ENCODE assay signal across 2 cellular contexts in genomic region chr14:70660967-70661871, GRCh38.
TF ChIP-seq lines count a peak whose summit lies in the region.

No MANE protein-coding gene starts in this region.

TF ChIP-seq in GM23338, 12 proteins besides CTCF, POLR2A, EP300 and RAD21 (continued from another document):
- TF ChIP-seq CREB1 (CRISPR knock-in tag; IDR thresholded peaks at IDR 0.05; ENCODE audit: low read depth) (no peak), ZNF331 (CRISPR knock-in tag; IDR thresholded peaks at IDR 0.05; ENCODE audit: low read depth) (no peak), JUNB (IDR thresholded peaks at IDR 0.05; ENCODE audit: unreplicated experiment) (no peak), ETS1 (IDR thresholded peaks at IDR 0.05) (no peak), ZNF114 (CRISPR knock-in tag; IDR thresholded peaks at IDR 0.05) (no peak), POLR2AphosphoS5 (IDR thresholded peaks at IDR 0.05; ENCODE audit: low read depth) (no peak), NANOG (IDR thresholded peaks at IDR 0.05; ENCODE audit: borderline replicate concordance) (no peak), ZNF462 (CRISPR knock-in tag; IDR thresholded peaks at IDR 0.05) (no peak), EZH2 (IDR thresholded peaks at IDR 0.05; ENCODE audit: low read depth, unreplicated experiment) (no peak), EZH2phosphoT487 (IDR thresholded peaks at IDR 0.05; ENCODE audit: unreplicated experiment) (no peak)
- TF ChIP-seq, protein P1, sequence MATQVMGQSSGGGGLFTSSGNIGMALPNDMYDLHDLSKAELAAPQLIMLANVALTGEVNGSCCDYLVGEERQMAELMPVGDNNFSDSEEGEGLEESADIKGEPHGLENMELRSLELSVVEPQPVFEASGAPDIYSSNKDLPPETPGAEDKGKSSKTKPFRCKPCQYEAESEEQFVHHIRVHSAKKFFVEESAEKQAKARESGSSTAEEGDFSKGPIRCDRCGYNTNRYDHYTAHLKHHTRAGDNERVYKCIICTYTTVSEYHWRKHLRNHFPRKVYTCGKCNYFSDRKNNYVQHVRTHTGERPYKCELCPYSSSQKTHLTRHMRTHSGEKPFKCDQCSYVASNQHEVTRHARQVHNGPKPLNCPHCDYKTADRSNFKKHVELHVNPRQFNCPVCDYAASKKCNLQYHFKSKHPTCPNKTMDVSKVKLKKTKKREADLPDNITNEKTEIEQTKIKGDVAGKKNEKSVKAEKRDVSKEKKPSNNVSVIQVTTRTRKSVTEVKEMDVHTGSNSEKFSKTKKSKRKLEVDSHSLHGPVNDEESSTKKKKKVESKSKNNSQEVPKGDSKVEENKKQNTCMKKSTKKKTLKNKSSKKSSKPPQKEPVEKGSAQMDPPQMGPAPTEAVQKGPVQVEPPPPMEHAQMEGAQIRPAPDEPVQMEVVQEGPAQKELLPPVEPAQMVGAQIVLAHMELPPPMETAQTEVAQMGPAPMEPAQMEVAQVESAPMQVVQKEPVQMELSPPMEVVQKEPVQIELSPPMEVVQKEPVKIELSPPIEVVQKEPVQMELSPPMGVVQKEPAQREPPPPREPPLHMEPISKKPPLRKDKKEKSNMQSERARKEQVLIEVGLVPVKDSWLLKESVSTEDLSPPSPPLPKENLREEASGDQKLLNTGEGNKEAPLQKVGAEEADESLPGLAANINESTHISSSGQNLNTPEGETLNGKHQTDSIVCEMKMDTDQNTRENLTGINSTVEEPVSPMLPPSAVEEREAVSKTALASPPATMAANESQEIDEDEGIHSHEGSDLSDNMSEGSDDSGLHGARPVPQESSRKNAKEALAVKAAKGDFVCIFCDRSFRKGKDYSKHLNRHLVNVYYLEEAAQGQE (IDR thresholded peaks at IDR 0.05; ENCODE audit: unreplicated experiment) = no peak

TF ChIP-seq in GM12878, 131 proteins besides CTCF, POLR2A, EP300 and RAD21 (continued from another document):
- TF ChIP-seq CEBPZ (IDR thresholded peaks at IDR 0.05; ENCODE audit: low read depth, low read length) (no peak), HDAC6 (IDR thresholded peaks at IDR 0.05; ENCODE audit: unreplicated experiment) (no peak), TCF7 (IDR thresholded peaks at IDR 0.05; ENCODE audit: borderline replicate concordance) (no peak), ZNF274 (IDR thresholded peaks at IDR 0.05; ENCODE audit: insufficient read depth, insufficient read length) (no peak), IKZF1 (conservative IDR thresholded peaks at IDR 0.05) (peak; percentile 26), SMC3 (IDR thresholded peaks at IDR 0.05; ENCODE audit: borderline replicate concordance, low read length) (peak; percentile 28; the same call in 1 of the 2 replicates), HDGF (IDR thresholded peaks at IDR 0.05) (no peak), ZNF687 (IDR thresholded peaks at IDR 0.05) (peak; percentile 52), MAX (IDR thresholded peaks at IDR 0.05; ENCODE audit: low read depth, low read length) (0 out of 2 replicates have a peak, but pooled peaks have one; percentile 47), SIX5 (IDR thresholded peaks at IDR 0.05; ENCODE audit: low read depth, low read length, severe bottlenecking) (no peak), IKZF2 (IDR thresholded peaks at IDR 0.05) (peak in 1 of 2 experiments; percentile 24; a peak in 1 of 4 replicates), GATAD2B (conservative IDR thresholded peaks at IDR 0.05; ENCODE audit: low read depth) (no peak)
- TF ChIP-seq, protein P2, sequence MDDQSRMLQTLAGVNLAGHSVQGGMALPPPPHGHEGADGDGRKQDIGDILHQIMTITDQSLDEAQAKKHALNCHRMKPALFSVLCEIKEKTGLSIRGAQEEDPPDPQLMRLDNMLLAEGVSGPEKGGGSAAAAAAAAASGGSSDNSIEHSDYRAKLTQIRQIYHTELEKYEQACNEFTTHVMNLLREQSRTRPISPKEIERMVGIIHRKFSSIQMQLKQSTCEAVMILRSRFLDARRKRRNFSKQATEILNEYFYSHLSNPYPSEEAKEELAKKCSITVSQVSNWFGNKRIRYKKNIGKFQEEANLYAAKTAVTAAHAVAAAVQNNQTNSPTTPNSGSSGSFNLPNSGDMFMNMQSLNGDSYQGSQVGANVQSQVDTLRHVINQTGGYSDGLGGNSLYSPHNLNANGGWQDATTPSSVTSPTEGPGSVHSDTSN (IDR thresholded peaks at IDR 0.05; ENCODE audit: insufficient replicate concordance, low read depth, low read length) = no peak
